In genomic region chr10:30929901-30930520, GRCh38 we compare ENCODE assay signal across 26 cellular contexts.
"Had no signal": no experiment of that assay in that cellular context is flagged by ENCODE, and none has a peak within 500 bp of the region (broad histone marks: within the 10 kb centered on the region; RNA-seq: fewer than 3 reads in every experiment).

No MANE protein-coding gene starts in this region.

- H3K9me3 ChIP-seq: gastrocnemius medialis, neutrophil, right lobe of liver, thyroid gland, vagina had no signal

- H3K4me3 ChIP-seq: coronary artery, dorsolateral prefrontal cortex, gastrocnemius medialis, left ventricle myocardium inferior, lung, right lobe of liver, stomach, thyroid gland, upper lobe of left lung, vagina had no signal

- FAIRE-seq: astrocyte, islet of Langerhans had no signal

- H3K27ac Mint-ChIP-seq: activated CD4-positive, alpha-beta memory T cell treated with anti-CD3 and anti-CD28 coated beads, Interleukin-2, amount 10 ng/mL, durations not matched to agents 7 days and 5 days; nephron; progenitor cell of endocrine pancreas; stimulated activated effector memory CD8-positive, alpha-beta T cell treated with anti-CD3 and anti-CD28 coated beads, Interleukin-12 subunit alpha, Interleukin-12 subunit beta, amount 100 ng/mL, for 72 hours had no signal

- H3K27me3 ChIP-seq: brain microvascular endothelial cell, dorsolateral prefrontal cortex, gastrocnemius medialis, neutrophil, right lobe of liver, stomach, thyroid gland, upper lobe of left lung, vagina had no signal

- DNase-seq: activated CD4-positive, alpha-beta memory T cell treated with anti-CD3 and anti-CD28 coated beads, Interleukin-2, amount 10 ng/mL, durations not matched to agents 7 days and 5 days; activated effector memory CD4-positive, alpha-beta T cell treated with anti-CD3 and anti-CD28 coated beads, Interleukin-2, amount 50 U/mL, for 16 hours; amniotic stem cell; brain microvascular endothelial cell; dorsolateral prefrontal cortex; effector memory CD4-positive, alpha-beta T cell; gastrocnemius medialis; glutamatergic neuron; left ventricle myocardium inferior; mesendoderm; right lobe of liver; stimulated activated CD4-positive, alpha-beta T cell treated with anti-CD3 and anti-CD28 coated beads, Interleukin-12 subunit alpha, Interleukin-12 subunit beta, amount 100 ng/mL, for 4 hours; stimulated activated CD4-positive, alpha-beta T cell treated with anti-CD3 and anti-CD28 coated beads, Interleukin-4, amount 100 ng/mL, for 1 hour; stomach; thyroid gland had no signal

- H3K27ac ChIP-seq: brain microvascular endothelial cell, coronary artery, dorsolateral prefrontal cortex, gastrocnemius medialis, left ventricle myocardium inferior, right lobe of liver, stomach, thyroid gland, upper lobe of left lung, vagina had no signal

- H3K4me3 Mint-ChIP-seq: activated CD4-positive, alpha-beta memory T cell treated with anti-CD3 and anti-CD28 coated beads, Interleukin-2, amount 10 ng/mL, durations not matched to agents 7 days and 5 days; nephron had no signal

- H3K4me1 ChIP-seq: right lobe of liver, thyroid gland, upper lobe of left lung, vagina had no signal

- H3K36me3 ChIP-seq: brain microvascular endothelial cell, right lobe of liver, thyroid gland had no signal

- H3K27me3 Mint-ChIP-seq: activated CD4-positive, alpha-beta memory T cell treated with anti-CD3 and anti-CD28 coated beads, Interleukin-2, amount 10 ng/mL, durations not matched to agents 7 days and 5 days; progenitor cell of endocrine pancreas; T-cell had no signal

- ATAC-seq: gastrocnemius medialis; right lobe of liver; stimulated activated effector memory CD8-positive, alpha-beta T cell treated with anti-CD3 and anti-CD28 coated beads, Interleukin-12 subunit alpha, Interleukin-12 subunit beta, amount 100 ng/mL, for 72 hours had no signal
